1 cellular context compared by ENCODE assay signal in genomic region chr12:56252649-56253048, GRCh38.
A peak's percentile ranks its signal among the peaks of the same experiment; 100 is the strongest.
TF ChIP-seq lines count a peak whose summit lies in the region.

No MANE protein-coding gene starts in this region.

TF ChIP-seq in HepG2, 621 proteins besides CTCF, POLR2A, EP300 and RAD21:
- no peak for TF ChIP-seq FOXA1 (IDR thresholded peaks at IDR 0.05)
- no peak for TF ChIP-seq FOXA1 (CRISPR knock-in tag; IDR thresholded peaks at IDR 0.05)
- no peak for TF ChIP-seq ZNF44 (CRISPR knock-in tag; IDR thresholded peaks at IDR 0.05)
- TF ChIP-seq ZNF24 (IDR thresholded peaks at IDR 0.05): no peak
- peak; percentile 51; the same call in 1 of the 2 replicates for TF ChIP-seq MNT (IDR thresholded peaks at IDR 0.05)
- no peak for TF ChIP-seq U2AF2 (IDR thresholded peaks at IDR 0.05; ENCODE audit: low read depth, low read length)
- TF ChIP-seq ZMAT3 (CRISPR knock-in tag; conservative IDR thresholded peaks at IDR 0.05): no peak
